1 cellular context compared by ENCODE assay signal in genomic region chr11:69059429-69059828, GRCh38.
TF ChIP-seq lines count a peak whose summit lies in the region.

No MANE protein-coding gene starts in this region.

TF ChIP-seq in K562, 482 proteins besides CTCF, POLR2A, EP300 and RAD21:
- TF ChIP-seq GATAD2B (IDR thresholded peaks at IDR 0.05; ENCODE audit: borderline replicate concordance) (no peak), POLR2G (IDR thresholded peaks at IDR 0.05; ENCODE audit: low read depth, low read length) (0 out of 2 replicates have a peak, but pooled peaks have one; percentile 8)
